1 cellular context compared by ENCODE assay signal in genomic region chr9:115944166-115944948, GRCh38.
TF ChIP-seq lines count a peak whose summit lies in the region.

No MANE protein-coding gene starts in this region.

TF ChIP-seq in A549, 52 proteins besides CTCF, POLR2A, EP300 and RAD21 (continued from another document):
- TF ChIP-seq HOXA7 (CRISPR knock-in tag; IDR thresholded peaks at IDR 0.05) (peak; percentile 17; the same call in 1 of the 2 replicates), MAFK (IDR thresholded peaks at IDR 0.05; ENCODE audit: partially characterized antibody) (peak; percentile 71), KDM1A (IDR thresholded peaks at IDR 0.05; ENCODE audit: low read depth) (no peak), ZSCAN20 (CRISPR knock-in tag; IDR thresholded peaks at IDR 0.05) (peak; percentile 80), ZNF302 (CRISPR knock-in tag; IDR thresholded peaks at IDR 0.05) (0 out of 2 replicates have a peak, but pooled peaks have one; percentile 13), TFCP2L1 (CRISPR knock-in tag; IDR thresholded peaks at IDR 0.05) (peak; percentile 60; the same call in 1 of the 2 replicates), RCOR1 (IDR thresholded peaks at IDR 0.05; ENCODE audit: low read depth, low read length) (no peak), MAZ (IDR thresholded peaks at IDR 0.05; ENCODE audit: borderline replicate concordance, low read depth, low read length) (no peak), EHF (CRISPR knock-in tag; IDR thresholded peaks at IDR 0.05) (peak; percentile 73; the same call in 1 of the 2 replicates), GATA3 (IDR thresholded peaks at IDR 0.05; ENCODE audit: borderline replicate concordance) (peak; percentile 100)
